ENCODE assay signal across 38 cellular contexts in the genomic region with DNA sequence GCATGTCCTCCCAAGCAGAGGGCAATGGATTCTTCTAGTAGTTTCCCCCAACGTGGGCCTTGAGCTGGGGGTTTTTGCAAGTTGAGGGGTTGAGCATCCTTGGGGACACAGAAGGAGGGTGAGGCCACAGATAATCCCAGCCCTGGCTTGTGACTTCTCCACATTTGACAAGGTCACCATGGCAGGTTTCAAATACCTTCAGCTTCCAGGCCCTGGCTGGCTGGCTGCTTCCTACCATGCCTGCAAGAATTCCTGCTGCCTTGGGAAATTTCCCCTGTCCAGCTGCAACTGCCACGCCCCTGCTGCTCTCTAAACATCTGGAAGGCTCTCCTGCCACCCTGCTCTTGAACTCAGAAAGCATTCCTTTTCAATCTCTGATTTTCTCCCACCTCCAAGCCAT. TPM values are rescaled to one million over a fixed set of nuclear protein-coding genes. Genes with fewer than 3 reads are reported as not detected.
"Had no signal": no experiment of that assay in that cellular context is flagged by ENCODE, and none has a peak within 500 bp of the region (broad histone marks: within the 10 kb centered on the region; RNA-seq: fewer than 3 reads in every experiment).

No MANE protein-coding gene starts in this region.

- H3K4me1 Mint-ChIP-seq: activated CD4-positive, alpha-beta T cell treated with anti-CD3 and anti-CD28 coated beads, Interleukin-2, amount 10 ng/mL, durations not matched to agents 24 days and 14 days; activated naive CD8-positive, alpha-beta T cell treated with anti-CD3 and anti-CD28 coated beads for 36 hours; activated T-helper 17 cell treated with anti-CD3 and anti-CD28 coated beads, Interleukin-2, amount 50 U/mL, for 72 hours had no signal

- H3K27me3 ChIP-seq: adrenal gland, body of pancreas, brain microvascular endothelial cell, breast epithelium had no signal

- DNase-seq: activated B cell treated with CpG ODN at 0.5 μM for 24 hours; activated CD4-positive, alpha-beta memory T cell treated with anti-CD3 and anti-CD28 coated beads for 36 hours; activated CD4-positive, alpha-beta T cell treated with anti-CD3 and anti-CD28 coated beads for 4 hours; activated CD4-positive, alpha-beta T cell treated with anti-CD3 and anti-CD28 coated beads, Interleukin-2, amount 10 ng/mL, durations not matched to agents 24 days and 14 days; activated CD4-positive, alpha-beta T cell treated with anti-CD3 and anti-CD28 coated beads, Interleukin-2, amount 50 U/mL, for 1 hour; activated CD4-positive, alpha-beta T cell treated with anti-CD3 and anti-CD28 coated beads, Interleukin-2, amount 50 U/mL, for 4 hours; activated CD4-positive, CD25-positive, alpha-beta regulatory T cell treated with anti-CD3 and anti-CD28 coated beads, Interleukin-2, amount 50 U/mL, for 72 hours; activated CD8-positive, alpha-beta memory T cell treated with anti-CD3 and anti-CD28 coated beads, Interleukin-2, amount 50 U/mL, for 4 hours; activated CD8-positive, alpha-beta T cell treated with anti-CD3 and anti-CD28 coated beads for 36 hours; activated effector memory CD4-positive, alpha-beta T cell treated with anti-CD3 and anti-CD28 coated beads, Interleukin-2, amount 50 U/mL, for 16 hours; activated gamma-delta T cell treated with Interleukin-2 at 50 U/mL for 16 hours; activated naive CD4-positive, alpha-beta T cell; activated naive CD4-positive, alpha-beta T cell treated with anti-CD3 and anti-CD28 coated beads for 36 hours; activated naive CD4-positive, alpha-beta T cell treated with anti-CD3 and anti-CD28 coated beads, Interleukin-2, amount 50 U/mL, for 16 hours; activated naive CD8-positive, alpha-beta T cell treated with anti-CD3 and anti-CD28 coated beads for 36 hours; activated T-cell treated with anti-CD3 and anti-CD28 coated beads for 4 hours; activated T-cell treated with anti-CD3 and anti-CD28 coated beads, Interleukin-2, amount 50 U/mL, for 1 hour; activated T-cell treated with anti-CD3 and anti-CD28 coated beads, Interleukin-2, amount 50 U/mL, for 4 hours; activated T-cell treated with anti-CD3 and anti-CD28 coated beads, Interleukin-2, amount 50 U/mL, for 72 hours; adrenal gland; amniotic stem cell; aorta; body of pancreas; brain microvascular endothelial cell; central memory CD4-positive, alpha-beta T cell; T-helper 1 cell; T-helper 2 cell; T-helper 9 cell had no signal

- H3K4me3 Mint-ChIP-seq: activated B cell treated with CpG ODN at 0.5 μM for 24 hours; activated CD4-positive, alpha-beta memory T cell treated with anti-CD3 and anti-CD28 coated beads for 36 hours; activated CD4-positive, alpha-beta T cell treated with anti-CD3 and anti-CD28 coated beads, Interleukin-2, amount 10 ng/mL, durations not matched to agents 24 days and 14 days; activated CD8-positive, alpha-beta T cell treated with anti-CD3 and anti-CD28 coated beads for 36 hours; activated naive CD4-positive, alpha-beta T cell treated with anti-CD3 and anti-CD28 coated beads for 36 hours; activated naive CD8-positive, alpha-beta T cell treated with anti-CD3 and anti-CD28 coated beads for 36 hours; activated T-cell treated with anti-CD3 and anti-CD28 coated beads, Interleukin-2, amount 50 U/mL, for 4 hours; activated T-cell treated with anti-CD3 and anti-CD28 coated beads, Interleukin-2, amount 50 U/mL, for 72 hours; activated T-helper 1 cell treated with anti-CD3 and anti-CD28 coated beads, Interleukin-12 subunit alpha, Interleukin-12 subunit beta, Interleukin-2, Interleukin-4 antibody, amounts not matched to agents 30 ng/mL and 10 ng/mL and 1 ng/mL, durations not matched to agents 14 hours and 24 hours and 36 hours; activated T-helper 17 cell treated with anti-CD3 and anti-CD28 coated beads, Interleukin-2, amount 50 U/mL, for 72 hours; T-helper 1 cell treated with Interleukin-12 subunit alpha and Interleukin-12 subunit beta and Interleukin-4 antibody, amounts not matched to agents 30 μg/mL and 1 μg/mL, for 36 hours; T-helper 2 cell treated with Interferon-gamma antibody and Interleukin-4, amounts not matched to agents 5 μg/mL and 100 μg/mL, for 36 hours had no signal

- H3K36me3 ChIP-seq: adrenal gland, brain microvascular endothelial cell, breast epithelium had no signal

- H3K9me3 Mint-ChIP-seq: activated B cell treated with CpG ODN at 0.5 μM for 24 hours; activated CD4-positive, alpha-beta memory T cell treated with anti-CD3 and anti-CD28 coated beads for 36 hours; activated CD4-positive, alpha-beta T cell treated with anti-CD3 and anti-CD28 coated beads, Interleukin-2, amount 10 ng/mL, durations not matched to agents 24 days and 14 days; activated CD8-positive, alpha-beta T cell treated with anti-CD3 and anti-CD28 coated beads for 36 hours; activated naive CD4-positive, alpha-beta T cell treated with anti-CD3 and anti-CD28 coated beads for 36 hours; activated naive CD4-positive, alpha-beta T cell treated with anti-CD3 and anti-CD28 coated beads, Interleukin-2, amount 50 U/mL, for 72 hours; activated naive CD8-positive, alpha-beta T cell treated with anti-CD3 and anti-CD28 coated beads for 36 hours; activated T-cell treated with anti-CD3 and anti-CD28 coated beads, Interleukin-2, amount 50 U/mL, for 4 hours; activated T-cell treated with anti-CD3 and anti-CD28 coated beads, Interleukin-2, amount 50 U/mL, for 72 hours; activated T-helper 1 cell treated with anti-CD3 and anti-CD28 coated beads, Interleukin-12 subunit alpha, Interleukin-12 subunit beta, Interleukin-2, Interleukin-4 antibody, amounts not matched to agents 30 ng/mL and 10 ng/mL and 1 ng/mL, durations not matched to agents 14 hours and 24 hours and 36 hours; activated T-helper 17 cell treated with anti-CD3 and anti-CD28 coated beads, Interleukin-2, amount 50 U/mL, for 72 hours; T-helper 1 cell treated with Interleukin-12 subunit alpha and Interleukin-12 subunit beta and Interleukin-4 antibody, amounts not matched to agents 30 μg/mL and 1 μg/mL, for 36 hours; T-helper 2 cell treated with Interferon-gamma antibody and Interleukin-4, amounts not matched to agents 5 μg/mL and 100 μg/mL, for 36 hours had no signal

- H3K27ac Mint-ChIP-seq: activated B cell treated with CpG ODN at 0.5 μM for 24 hours; activated CD4-positive, alpha-beta memory T cell treated with anti-CD3 and anti-CD28 coated beads for 36 hours; activated CD4-positive, alpha-beta T cell treated with anti-CD3 and anti-CD28 coated beads, Interleukin-2, amount 10 ng/mL, durations not matched to agents 24 days and 14 days; activated CD8-positive, alpha-beta T cell treated with anti-CD3 and anti-CD28 coated beads for 36 hours; activated naive CD4-positive, alpha-beta T cell treated with anti-CD3 and anti-CD28 coated beads for 36 hours; activated naive CD4-positive, alpha-beta T cell treated with anti-CD3 and anti-CD28 coated beads, Interleukin-2, amount 50 U/mL, for 72 hours; activated naive CD8-positive, alpha-beta T cell treated with anti-CD3 and anti-CD28 coated beads for 36 hours; activated T-cell treated with anti-CD3 and anti-CD28 coated beads, Interleukin-2, amount 50 U/mL, for 72 hours; activated T-helper 1 cell treated with anti-CD3 and anti-CD28 coated beads, Interleukin-12 subunit alpha, Interleukin-12 subunit beta, Interleukin-2, Interleukin-4 antibody, amounts not matched to agents 30 ng/mL and 10 ng/mL and 1 ng/mL, durations not matched to agents 14 hours and 24 hours and 36 hours; activated T-helper 17 cell treated with anti-CD3 and anti-CD28 coated beads, Interleukin-2, amount 50 U/mL, for 72 hours; T-helper 1 cell treated with Interleukin-12 subunit alpha and Interleukin-12 subunit beta and Interleukin-4 antibody, amounts not matched to agents 30 μg/mL and 1 μg/mL, for 36 hours; T-helper 2 cell treated with Interferon-gamma antibody and Interleukin-4, amounts not matched to agents 5 μg/mL and 100 μg/mL, for 36 hours had no signal

- ATAC-seq: activated CD8-positive, alpha-beta T cell treated with anti-CD3 and anti-CD28 coated beads for 36 hours; activated naive CD4-positive, alpha-beta T cell treated with anti-CD3 and anti-CD28 coated beads, Interleukin-2, amount 50 U/mL, for 72 hours; activated T-cell treated with anti-CD3 and anti-CD28 coated beads, Interleukin-2, amount 50 U/mL, for 4 hours; activated T-cell treated with anti-CD3 and anti-CD28 coated beads, Interleukin-2, amount 50 U/mL, for 72 hours; activated T-helper 17 cell treated with anti-CD3 and anti-CD28 coated beads, Interleukin-2, amount 50 U/mL, for 72 hours; body of pancreas had no signal

- H3K27ac ChIP-seq: adrenal gland, body of pancreas, brain microvascular endothelial cell, breast epithelium, VCaP had no signal

- FAIRE-seq: astrocyte, TTC549 had no signal

- H3K4me3 ChIP-seq: adrenal gland, body of pancreas, breast epithelium had no signal

- H3K9me3 ChIP-seq: adrenal gland, body of pancreas, breast epithelium had no signal

- H3K36me3 Mint-ChIP-seq: activated CD4-positive, alpha-beta memory T cell treated with anti-CD3 and anti-CD28 coated beads for 36 hours; activated naive CD4-positive, alpha-beta T cell treated with anti-CD3 and anti-CD28 coated beads, Interleukin-2, amount 50 U/mL, for 72 hours; activated naive CD8-positive, alpha-beta T cell treated with anti-CD3 and anti-CD28 coated beads for 36 hours had no signal

- H3K4me1 ChIP-seq: adrenal gland, body of pancreas, breast epithelium had no signal

RNA-seq across cellular contexts. Expression of a gene that starts 41.3 kb away (rescaled TPM):
- total RNA-seq: activated B cell treated with CpG ODN at 0.5 μM for 24 hours; activated CD4-positive, alpha-beta memory T cell treated with anti-CD3 and anti-CD28 coated beads for 36 hours; activated CD4-positive, alpha-beta T cell treated with anti-CD3 and anti-CD28 coated beads, Interleukin-2, amount 10 ng/mL, durations not matched to agents 24 days and 14 days; activated CD8-positive, alpha-beta memory T cell treated with anti-CD3 and anti-CD28 coated beads for 36 hours; activated CD8-positive, alpha-beta T cell treated with anti-CD3 and anti-CD28 coated beads for 36 hours; activated naive CD4-positive, alpha-beta T cell treated with anti-CD3 and anti-CD28 coated beads for 36 hours; activated naive CD4-positive, alpha-beta T cell treated with anti-CD3 and anti-CD28 coated beads, Interleukin-2, amount 50 U/mL, for 72 hours; activated naive CD8-positive, alpha-beta T cell treated with anti-CD3 and anti-CD28 coated beads for 36 hours; activated T-cell treated with anti-CD3 and anti-CD28 coated beads, Interleukin-2, amount 50 U/mL, for 4 hours; activated T-cell treated with anti-CD3 and anti-CD28 coated beads, Interleukin-2, amount 50 U/mL, for 72 hours; activated T-helper 1 cell treated with anti-CD3 and anti-CD28 coated beads, Interleukin-12 subunit alpha, Interleukin-12 subunit beta, Interleukin-2, Interleukin-4 antibody, amounts not matched to agents 30 ng/mL and 10 ng/mL and 1 ng/mL, durations not matched to agents 14 hours and 24 hours and 36 hours; activated T-helper 17 cell treated with anti-CD3 and anti-CD28 coated beads, Interleukin-2, amount 50 U/mL, for 72 hours had no signal
